In genomic region chr3:174937488-174937887, GRCh38 we compare ENCODE assay signal across 18 cellular contexts.
DNase-seq lines count a peak whose midpoint lies in the region; TF ChIP-seq lines count a peak whose summit lies in the region.
"Had no signal": no experiment of that assay in that cellular context is flagged by ENCODE, and none has a peak within 500 bp of the region (broad histone marks: within the 10 kb centered on the region; RNA-seq: fewer than 3 reads in every experiment).

No MANE protein-coding gene starts in this region.

- H3K9me3 Mint-ChIP-seq in activated CD4-positive, alpha-beta memory T cell treated with anti-CD3 and anti-CD28 coated beads, Interleukin-2, amount 10 ng/mL, durations not matched to agents 7 days and 5 days = peaks cover 3% of the 10 kb centered on the region

- CTCF ChIA-PET in activated CD4-positive, alpha-beta memory T cell treated with anti-CD3 and anti-CD28 coated beads, Interleukin-2, amount 10 ng/mL, durations not matched to agents 7 days and 5 days (lab: Charles Lee) = no interaction called here

- H3K27ac Mint-ChIP-seq in activated CD4-positive, alpha-beta memory T cell treated with anti-CD3 and anti-CD28 coated beads, Interleukin-2, amount 10 ng/mL, durations not matched to agents 7 days and 5 days = no peak overlapping the region
- H3K27ac Mint-ChIP-seq: dendritic cell treated with granulocyte-macrophage colony-stimulating factor and Interleukin-4, amounts not matched to agents 40 ng/mL and 50 ng/mL, for 4 days; memory B cell; neural progenitor cell had no signal

- no peak overlapping the region for H3K4me3 ChIP-seq in choroid plexus epithelial cell (ENCODE audit: low read depth, low read length)
- H3K4me3 ChIP-seq: BLaER1, neural progenitor cell, sigmoid colon had no signal

- no peaks in the 10 kb centered on the region for H3K36me3 Mint-ChIP-seq in activated CD4-positive, alpha-beta memory T cell treated with anti-CD3 and anti-CD28 coated beads, Interleukin-2, amount 10 ng/mL, durations not matched to agents 7 days and 5 days (ENCODE audit: low read depth)
- H3K36me3 Mint-ChIP-seq: memory B cell, neural progenitor cell had no signal

- H3K4me3 Mint-ChIP-seq in activated CD4-positive, alpha-beta memory T cell treated with anti-CD3 and anti-CD28 coated beads, Interleukin-2, amount 10 ng/mL, durations not matched to agents 7 days and 5 days = no peak overlapping the region
- H3K4me3 Mint-ChIP-seq: dendritic cell treated with granulocyte-macrophage colony-stimulating factor and Interleukin-4, amounts not matched to agents 40 ng/mL and 50 ng/mL, for 4 days; memory B cell; neural progenitor cell had no signal

- DNase-seq in Ammon's horn (ENCODE audit: low spot score) (peak; percentile 4), NCI-H2081 treated with DMSO at 0.1 percent for 48 hours (lab: John Stamatoyannopoulos, UW) (peak; percentile 39), choroid plexus epithelial cell (ENCODE audit: low read depth) (peak; percentile 58), kidney tubule cell (ENCODE audit: low spot score) (peak; percentile 45), cortex of kidney (lab: John Stamatoyannopoulos, UW) (no peak), GM19238 (ENCODE audit: insufficient read length, low spot score) (no peak)
- DNase-seq in activated T-cell treated with anti-CD3 and anti-CD28 coated beads, Interleukin-2, amount 50 U/mL, for 48 hours = no peak
- DNase-seq in activated CD4-positive, alpha-beta memory T cell treated with anti-CD3 and anti-CD28 coated beads, Interleukin-2, amount 10 ng/mL, durations not matched to agents 7 days and 5 days = no peak
- DNase-seq: activated CD4-positive, alpha-beta T cell treated with anti-CD3 and anti-CD28 coated beads, Interleukin-2, amount 50 U/mL, for 4 hours; amygdala; NCI-H1105; NCI-H345; sigmoid colon; stimulated activated CD4-positive, alpha-beta T cell treated with anti-CD3 and anti-CD28 coated beads, Interleukin-4, amount 100 ng/mL, for 4 hours had no signal

- POLR2A ChIA-PET in activated CD4-positive, alpha-beta memory T cell treated with anti-CD3 and anti-CD28 coated beads, Interleukin-2, amount 10 ng/mL, durations not matched to agents 7 days and 5 days (lab: Charles Lee) = no interaction called here

- no peaks in the 10 kb centered on the region for H3K4me1 Mint-ChIP-seq in activated CD4-positive, alpha-beta memory T cell treated with anti-CD3 and anti-CD28 coated beads, Interleukin-2, amount 10 ng/mL, durations not matched to agents 7 days and 5 days
- H3K4me1 Mint-ChIP-seq: memory B cell, neural progenitor cell had no signal

- no peak for TF ChIP-seq CTCF in choroid plexus epithelial cell (conservative IDR thresholded peaks at IDR 0.05; ENCODE audit: low read depth, low read length)

- H3K27me3 Mint-ChIP-seq in activated CD4-positive, alpha-beta memory T cell treated with anti-CD3 and anti-CD28 coated beads, Interleukin-2, amount 10 ng/mL, durations not matched to agents 7 days and 5 days = no peaks in the 10 kb centered on the region
- H3K27me3 Mint-ChIP-seq: dendritic cell treated with granulocyte-macrophage colony-stimulating factor and Interleukin-4, amounts not matched to agents 40 ng/mL and 50 ng/mL, for 4 days; memory B cell had no signal

Comparison
In these comparisons a context has a peak if more than half of its experiments do, and no peak if none do; other contexts are left out.
1. DNase-seq: peak in Ammon's horn (single experiment), NCI-H2081 treated with DMSO at 0.1 percent for 48 hours (single experiment), choroid plexus epithelial cell (single experiment) and kidney tubule cell (single experiment); none in activated T-cell treated with anti-CD3 and anti-CD28 coated beads, Interleukin-2, amount 50 U/mL, for 48 hours (0 of 2), cortex of kidney (single experiment), GM19238 (single experiment) and activated CD4-positive, alpha-beta memory T cell treated with anti-CD3 and anti-CD28 coated beads, Interleukin-2, amount 10 ng/mL, durations not matched to agents 7 days and 5 days (single experiment).